ENCODE assay signal across 1 cellular context in the genomic region with DNA sequence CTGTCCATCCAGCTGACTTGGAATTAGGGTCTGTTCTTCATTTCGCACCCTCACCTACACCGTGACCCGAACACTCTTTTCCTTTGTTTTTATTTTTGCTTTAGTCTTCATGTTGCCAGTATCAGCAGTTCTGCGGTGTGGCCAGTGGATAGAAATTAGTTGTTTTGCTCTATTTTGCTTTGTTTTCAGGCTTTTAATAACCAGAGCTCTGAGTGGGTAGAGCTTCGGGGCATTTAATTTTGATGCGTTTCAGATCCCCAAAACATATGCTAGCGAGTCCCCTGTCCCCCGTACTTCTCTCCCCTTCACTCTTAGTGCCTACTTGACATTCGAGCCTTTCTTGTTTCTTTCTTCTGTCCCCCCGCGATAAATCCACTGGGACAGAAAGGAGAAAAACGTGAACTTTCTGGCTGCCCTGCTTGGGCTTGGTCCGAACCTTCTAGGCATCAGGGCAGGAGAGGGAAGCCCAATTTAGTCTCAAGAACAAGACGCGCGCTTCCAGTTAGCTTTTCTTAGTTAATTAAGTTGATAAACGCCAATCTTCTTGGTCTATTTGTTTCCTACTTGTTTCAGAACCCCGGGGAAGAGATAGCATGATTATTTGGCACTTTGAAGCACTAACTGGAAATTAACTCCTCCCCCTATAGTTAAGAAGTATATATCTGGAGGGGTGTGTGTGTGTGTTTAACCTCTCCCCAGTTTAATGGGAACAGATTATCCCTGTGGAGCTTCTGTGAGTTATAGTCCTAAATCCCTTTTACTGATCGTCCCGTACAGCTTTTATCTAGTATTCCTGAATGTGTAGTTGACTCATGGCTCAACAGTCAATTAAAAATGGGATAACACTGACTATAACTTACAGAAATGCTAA.
TF ChIP-seq lines count a peak whose summit lies in the region.

No MANE protein-coding gene starts in this region.

TF ChIP-seq in GM12878, 131 proteins besides CTCF, POLR2A, EP300 and RAD21 (continued from another document):
- TF ChIP-seq, protein P1, sequence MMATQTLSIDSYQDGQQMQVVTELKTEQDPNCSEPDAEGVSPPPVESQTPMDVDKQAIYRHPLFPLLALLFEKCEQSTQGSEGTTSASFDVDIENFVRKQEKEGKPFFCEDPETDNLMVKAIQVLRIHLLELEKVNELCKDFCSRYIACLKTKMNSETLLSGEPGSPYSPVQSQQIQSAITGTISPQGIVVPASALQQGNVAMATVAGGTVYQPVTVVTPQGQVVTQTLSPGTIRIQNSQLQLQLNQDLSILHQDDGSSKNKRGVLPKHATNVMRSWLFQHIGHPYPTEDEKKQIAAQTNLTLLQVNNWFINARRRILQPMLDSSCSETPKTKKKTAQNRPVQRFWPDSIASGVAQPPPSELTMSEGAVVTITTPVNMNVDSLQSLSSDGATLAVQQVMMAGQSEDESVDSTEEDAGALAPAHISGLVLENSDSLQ (IDR thresholded peaks at IDR 0.05) = 0 out of 2 replicates have a peak, but pooled peaks have one; percentile 5
- TF ChIP-seq DPF2 (IDR thresholded peaks at IDR 0.05) = peak; percentile 47; the same call in 1 of the 2 replicates
- TF ChIP-seq ATF7 (IDR thresholded peaks at IDR 0.05; ENCODE audit: low read depth) = no peak
- TF ChIP-seq, protein P2, sequence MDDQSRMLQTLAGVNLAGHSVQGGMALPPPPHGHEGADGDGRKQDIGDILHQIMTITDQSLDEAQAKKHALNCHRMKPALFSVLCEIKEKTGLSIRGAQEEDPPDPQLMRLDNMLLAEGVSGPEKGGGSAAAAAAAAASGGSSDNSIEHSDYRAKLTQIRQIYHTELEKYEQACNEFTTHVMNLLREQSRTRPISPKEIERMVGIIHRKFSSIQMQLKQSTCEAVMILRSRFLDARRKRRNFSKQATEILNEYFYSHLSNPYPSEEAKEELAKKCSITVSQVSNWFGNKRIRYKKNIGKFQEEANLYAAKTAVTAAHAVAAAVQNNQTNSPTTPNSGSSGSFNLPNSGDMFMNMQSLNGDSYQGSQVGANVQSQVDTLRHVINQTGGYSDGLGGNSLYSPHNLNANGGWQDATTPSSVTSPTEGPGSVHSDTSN (IDR thresholded peaks at IDR 0.05; ENCODE audit: insufficient replicate concordance, low read depth, low read length) = no peak
- no peak for TF ChIP-seq BHLHE40 (IDR thresholded peaks at IDR 0.05; ENCODE audit: borderline replicate concordance in 1 of 2, low read depth in 2 of 2, low read length in 1 of 2)
- TF ChIP-seq GATAD2B (conservative IDR thresholded peaks at IDR 0.05; ENCODE audit: low read depth) = peak; percentile 69; the same call in 1 of the 2 replicates
TF ChIP-seq in GM12878: peak in this region for 4.
